ENCODE assay signal across 1 cellular context in the genomic region with DNA sequence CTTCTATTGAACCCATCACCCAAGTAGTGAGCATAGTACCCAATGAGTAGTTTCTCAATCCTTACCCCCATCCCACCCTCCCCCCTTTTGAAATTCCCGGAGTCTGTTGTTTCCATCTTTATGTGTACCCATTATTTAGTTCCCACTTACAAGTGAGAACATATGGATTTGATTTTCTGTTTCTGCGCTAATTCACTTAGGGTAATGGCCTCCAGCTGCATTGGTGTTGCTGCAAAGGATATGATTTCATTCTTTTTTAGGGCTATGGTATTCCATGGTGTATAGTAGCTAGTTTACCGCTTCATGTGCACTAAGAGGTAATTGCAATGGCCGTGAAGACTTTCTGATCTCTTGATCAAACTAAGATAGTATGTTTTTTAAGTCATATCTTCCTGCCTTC.
TF ChIP-seq lines count a peak whose summit lies in the region.

No MANE protein-coding gene starts in this region.

TF ChIP-seq in SK-N-SH, 30 proteins besides CTCF, POLR2A, EP300 and RAD21 (continued from another document):
- no peak for TF ChIP-seq SMC3 (IDR thresholded peaks at IDR 0.05; ENCODE audit: low read depth, low read length)
